Comparison of ENCODE assay signal across 9 cellular contexts in the genomic region with DNA sequence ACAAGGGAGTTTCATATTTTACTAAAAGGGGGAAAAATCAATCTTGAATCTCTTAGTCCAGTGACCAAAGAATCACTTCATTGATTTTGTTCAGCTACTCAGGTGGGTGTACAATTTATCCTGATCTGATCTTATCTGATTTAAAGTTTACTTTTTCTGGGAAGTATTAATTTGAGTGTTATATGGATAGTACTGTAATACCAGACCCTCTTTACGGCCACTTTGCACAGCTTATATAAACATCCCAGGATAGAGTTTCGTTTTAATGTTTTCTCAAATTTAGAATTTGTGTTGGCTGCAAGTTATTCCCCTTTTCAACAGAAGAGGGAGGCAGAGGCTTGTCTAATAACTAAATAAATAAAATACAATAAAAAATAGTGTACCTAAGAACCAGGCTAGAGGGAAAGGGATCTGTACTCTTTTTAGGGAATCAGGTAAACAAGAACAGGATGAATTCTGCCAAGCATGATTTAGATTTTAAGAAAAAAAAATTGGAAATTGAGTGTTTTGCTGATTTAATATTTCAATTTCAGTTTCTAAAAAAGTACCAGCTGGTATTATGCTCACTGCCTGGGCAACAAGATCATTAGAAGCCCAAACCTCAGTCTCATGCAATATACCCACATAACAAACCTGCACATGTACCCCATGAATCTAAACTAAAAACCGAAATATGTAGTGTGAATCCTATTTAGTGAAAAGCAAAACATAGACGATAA.
DNase-seq lines count a peak whose midpoint lies in the region; ATAC-seq and TF ChIP-seq lines count a peak whose summit lies in the region.
"Had no signal": no experiment of that assay in that cellular context is flagged by ENCODE, and none has a peak within 500 bp of the region (broad histone marks: within the 10 kb centered on the region; RNA-seq: fewer than 3 reads in every experiment).

No MANE protein-coding gene starts in this region.

- no peaks in the 10 kb centered on the region for H3K4me1 Mint-ChIP-seq in activated naive CD4-positive, alpha-beta T cell treated with anti-CD3 and anti-CD28 coated beads, Interleukin-2, amount 10 ng/mL, durations not matched to agents 7 days and 5 days

- no peak overlapping the region for H3K27ac ChIP-seq in ACC112 (ENCODE audit: low read depth, low read length)
- no peak overlapping the region for H3K27ac ChIP-seq in RWPE2 (ENCODE audit: poor library complexity, severe bottlenecking)
- no peak overlapping the region for H3K27ac ChIP-seq in hepatocyte

- 55% methylated on average over 4 of the region's 4 CpGs for WGBS in hepatocyte (ENCODE audit: low lambda C conversion rate, missing lambda C conversion rate)

- H3K9me3 ChIP-seq in HAP-1 = no peaks in the 10 kb centered on the region
- H3K9me3 ChIP-seq in RWPE2 (ENCODE audit: severe bottlenecking) = no peaks in the 10 kb centered on the region
- H3K9me3 ChIP-seq in hepatocyte (ENCODE audit: low read depth) = no peaks in the 10 kb centered on the region

- H3K4me3 ChIP-seq in ACC112 (ENCODE audit: low read depth, low read length) (peak overlapping the region; percentile 49; the same call in 1 of the 2 replicates), HAP-1 (no peak overlapping the region), RWPE2 (ENCODE audit: severe bottlenecking) (no peak overlapping the region), hepatocyte (no peak overlapping the region)

- no peaks in the 10 kb centered on the region for H3K36me3 Mint-ChIP-seq in activated naive CD4-positive, alpha-beta T cell treated with anti-CD3 and anti-CD28 coated beads, Interleukin-2, amount 10 ng/mL, durations not matched to agents 7 days and 5 days
- H3K36me3 Mint-ChIP-seq: IgD-negative memory B cell had no signal

- H3K27ac Mint-ChIP-seq in activated naive CD4-positive, alpha-beta T cell treated with anti-CD3 and anti-CD28 coated beads, Interleukin-2, amount 10 ng/mL, durations not matched to agents 7 days and 5 days = no peak overlapping the region

- in situ Hi-C loops in HAP-1 (cut with MboI; ENCODE audit: low sequenced_read_pairs) = no loop called here

- no peaks in the 10 kb centered on the region for H3K9me3 Mint-ChIP-seq in activated naive CD4-positive, alpha-beta T cell treated with anti-CD3 and anti-CD28 coated beads, Interleukin-2, amount 10 ng/mL, durations not matched to agents 7 days and 5 days
- H3K9me3 Mint-ChIP-seq: IgD-negative memory B cell had no signal

- TF ChIP-seq CTCF in RWPE2 (IDR thresholded peaks at IDR 0.05; ENCODE audit: poor library complexity, severe bottlenecking) = peak; percentile 76
- peak; percentile 66 for TF ChIP-seq CTCF in hepatocyte (IDR thresholded peaks at IDR 0.05; ENCODE audit: poor library complexity)

- CTCF ChIA-PET in activated naive CD4-positive, alpha-beta T cell treated with anti-CD3 and anti-CD28 coated beads, Interleukin-2, amount 10 ng/mL, durations not matched to agents 7 days and 5 days (lab: Charles Lee) = interaction anchor here (0.9 to 1.6 kb wide), 5 partner anchors 9 to 252 kb away, joined by 3 read pairs; no protein-coding TSS in a partner anchor

- H3K27me3 ChIP-seq in ACC112 (ENCODE audit: insufficient read depth, low read length) (0 out of 2 replicates have a peak, but pooled peaks cover 1% of the 10 kb centered on the region), HAP-1 (ENCODE audit: low read depth) (no peaks in the 10 kb centered on the region), RWPE2 (ENCODE audit: insufficient read depth, poor library complexity, severe bottlenecking) (no peaks in the 10 kb centered on the region), hepatocyte (no peaks in the 10 kb centered on the region)

- ATAC-seq in RWPE2 (ENCODE audit: low read depth) = no peak
- ATAC-seq in HG03342 (IDR thresholded peaks at IDR 0.05; ENCODE audit: unreplicated experiment) = no peak
- ATAC-seq in HG02623 (IDR thresholded peaks at IDR 0.05; ENCODE audit: unreplicated experiment) = no peak

- H4K20me1 ChIP-seq in hepatocyte (ENCODE audit: insufficient read depth, poor library complexity, severe bottlenecking) = no peaks in the 10 kb centered on the region

- peaks cover 5% of the 10 kb centered on the region for H3K4me1 ChIP-seq in ACC112 (ENCODE audit: control insufficient read depth, insufficient read depth, low read length, unreplicated experiment)
- H3K4me1 ChIP-seq in HAP-1 = peaks cover 7% of the 10 kb centered on the region
- no peaks in the 10 kb centered on the region for H3K4me1 ChIP-seq in RWPE2 (ENCODE audit: insufficient read depth, poor library complexity, severe bottlenecking)
- H3K4me1 ChIP-seq in hepatocyte (ENCODE audit: insufficient read depth) = no peaks in the 10 kb centered on the region

- peaks cover 6% of the 10 kb centered on the region for H3K27me3 Mint-ChIP-seq in activated naive CD4-positive, alpha-beta T cell treated with anti-CD3 and anti-CD28 coated beads, Interleukin-2, amount 10 ng/mL, durations not matched to agents 7 days and 5 days

- H3K9me2 ChIP-seq in hepatocyte (replicated peaks; ENCODE audit: insufficient read depth) = no peaks in the 10 kb centered on the region

- no peak overlapping the region for H3K4me3 Mint-ChIP-seq in activated naive CD4-positive, alpha-beta T cell treated with anti-CD3 and anti-CD28 coated beads, Interleukin-2, amount 10 ng/mL, durations not matched to agents 7 days and 5 days
- H3K4me3 Mint-ChIP-seq: IgD-negative memory B cell had no signal

- peak; percentile 24 to 48 for DNase-seq in HAP-1 (ENCODE audit: low spot score in 2 of 2)
- no peak for DNase-seq in RWPE2 (ENCODE audit: low spot score)
- DNase-seq in hepatocyte (ENCODE audit: low spot score) = peak; percentile 42
- no peak for DNase-seq in GDM1 (lab: John Stamatoyannopoulos, UW)
- DNase-seq in activated naive CD4-positive, alpha-beta T cell treated with anti-CD3 and anti-CD28 coated beads, Interleukin-2, amount 10 ng/mL, durations not matched to agents 7 days and 5 days = no peak

- peak overlapping the region; percentile 11 for H3K4me2 ChIP-seq in hepatocyte

- H2AFZ ChIP-seq in ACC112 (ENCODE audit: low read length, unreplicated experiment) = peak overlapping the region; percentile 57
- no peak overlapping the region for H2AFZ ChIP-seq in hepatocyte

- H3K36me3 ChIP-seq in ACC112 (ENCODE audit: insufficient read depth, low read length) = no peaks in the 10 kb centered on the region
- no peaks in the 10 kb centered on the region for H3K36me3 ChIP-seq in HAP-1 (replicated peaks)
- no peaks in the 10 kb centered on the region for H3K36me3 ChIP-seq in RWPE2 (ENCODE audit: low read depth)
- no peaks in the 10 kb centered on the region for H3K36me3 ChIP-seq in hepatocyte (replicated peaks; ENCODE audit: insufficient read depth, low read depth)

- no peaks in the 10 kb centered on the region for H3K79me2 ChIP-seq in ACC112 (ENCODE audit: control insufficient read depth, insufficient read depth, low read length, unreplicated experiment)
- H3K79me2 ChIP-seq in hepatocyte = no peaks in the 10 kb centered on the region

Comparison
In these comparisons a context has a peak if more than half of its experiments do, and no peak if none do; other contexts are left out.
1. DNase-seq: peak in HAP-1 (2 of 2) and hepatocyte (single experiment); none in RWPE2 (single experiment), GDM1 (single experiment) and activated naive CD4-positive, alpha-beta T cell treated with anti-CD3 and anti-CD28 coated beads, Interleukin-2, amount 10 ng/mL, durations not matched to agents 7 days and 5 days (single experiment).